ENCODE assay signal across 1 cellular context in the genomic region with DNA sequence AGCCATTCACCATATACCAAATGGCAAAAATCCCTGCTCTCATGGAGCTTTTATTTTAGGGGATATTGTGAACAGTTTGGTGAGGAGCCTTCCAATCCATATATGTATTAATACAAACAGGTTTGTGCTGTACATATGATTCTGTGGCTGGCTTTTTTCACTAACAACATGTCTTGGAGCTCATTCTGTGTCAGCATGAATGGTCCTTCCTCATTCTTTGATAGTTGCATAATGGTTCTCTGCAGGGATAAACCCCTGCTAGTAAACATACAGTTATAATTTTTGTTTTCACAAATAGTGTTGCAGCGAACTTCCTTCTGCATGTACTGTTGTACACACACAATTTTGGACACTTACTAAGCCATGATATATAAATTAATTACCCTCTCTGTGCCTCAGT.
TF ChIP-seq lines count a peak whose summit lies in the region.

No MANE protein-coding gene starts in this region.

TF ChIP-seq in HepG2, 621 proteins besides CTCF, POLR2A, EP300 and RAD21:
- TF ChIP-seq ZNF570 (CRISPR knock-in tag; IDR thresholded peaks at IDR 0.05; ENCODE audit: borderline replicate concordance) (no peak), RXRB (CRISPR knock-in tag; IDR thresholded peaks at IDR 0.05; ENCODE audit: borderline replicate concordance) (no peak), ZNF260 (CRISPR knock-in tag; IDR thresholded peaks at IDR 0.05; ENCODE audit: borderline replicate concordance, low read depth) (no peak), MEF2D (CRISPR knock-in tag; IDR thresholded peaks at IDR 0.05) (no peak), ZC3H4 (CRISPR knock-in tag; IDR thresholded peaks at IDR 0.05; ENCODE audit: borderline replicate concordance) (no peak), ZNF558 (CRISPR knock-in tag; IDR thresholded peaks at IDR 0.05; ENCODE audit: borderline replicate concordance) (no peak), ZBTB1 (CRISPR knock-in tag; IDR thresholded peaks at IDR 0.05; ENCODE audit: borderline replicate concordance) (no peak), ASH2L (IDR thresholded peaks at IDR 0.05; ENCODE audit: insufficient read length, low read depth, low read length) (no peak), SNRNP70 (IDR thresholded peaks at IDR 0.05; ENCODE audit: low read depth, low read length) (no peak), FOXA1 (IDR thresholded peaks at IDR 0.05) (no peak), FOXA1 (CRISPR knock-in tag; IDR thresholded peaks at IDR 0.05) (no peak), TEF (CRISPR knock-in tag; IDR thresholded peaks at IDR 0.05) (no peak)
- TF ChIP-seq, protein P1, sequence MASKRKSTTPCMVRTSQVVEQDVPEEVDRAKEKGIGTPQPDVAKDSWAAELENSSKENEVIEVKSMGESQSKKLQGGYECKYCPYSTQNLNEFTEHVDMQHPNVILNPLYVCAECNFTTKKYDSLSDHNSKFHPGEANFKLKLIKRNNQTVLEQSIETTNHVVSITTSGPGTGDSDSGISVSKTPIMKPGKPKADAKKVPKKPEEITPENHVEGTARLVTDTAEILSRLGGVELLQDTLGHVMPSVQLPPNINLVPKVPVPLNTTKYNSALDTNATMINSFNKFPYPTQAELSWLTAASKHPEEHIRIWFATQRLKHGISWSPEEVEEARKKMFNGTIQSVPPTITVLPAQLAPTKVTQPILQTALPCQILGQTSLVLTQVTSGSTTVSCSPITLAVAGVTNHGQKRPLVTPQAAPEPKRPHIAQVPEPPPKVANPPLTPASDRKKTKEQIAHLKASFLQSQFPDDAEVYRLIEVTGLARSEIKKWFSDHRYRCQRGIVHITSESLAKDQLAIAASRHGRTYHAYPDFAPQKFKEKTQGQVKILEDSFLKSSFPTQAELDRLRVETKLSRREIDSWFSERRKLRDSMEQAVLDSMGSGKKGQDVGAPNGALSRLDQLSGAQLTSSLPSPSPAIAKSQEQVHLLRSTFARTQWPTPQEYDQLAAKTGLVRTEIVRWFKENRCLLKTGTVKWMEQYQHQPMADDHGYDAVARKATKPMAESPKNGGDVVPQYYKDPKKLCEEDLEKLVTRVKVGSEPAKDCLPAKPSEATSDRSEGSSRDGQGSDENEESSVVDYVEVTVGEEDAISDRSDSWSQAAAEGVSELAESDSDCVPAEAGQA (IDR thresholded peaks at IDR 0.05; ENCODE audit: low read depth) = no peak
- TF ChIP-seq, protein P1 (CRISPR knock-in tag; IDR thresholded peaks at IDR 0.05; ENCODE audit: borderline replicate concordance) = no peak
